ENCODE assay signal across 25 cellular contexts in the genomic region with DNA sequence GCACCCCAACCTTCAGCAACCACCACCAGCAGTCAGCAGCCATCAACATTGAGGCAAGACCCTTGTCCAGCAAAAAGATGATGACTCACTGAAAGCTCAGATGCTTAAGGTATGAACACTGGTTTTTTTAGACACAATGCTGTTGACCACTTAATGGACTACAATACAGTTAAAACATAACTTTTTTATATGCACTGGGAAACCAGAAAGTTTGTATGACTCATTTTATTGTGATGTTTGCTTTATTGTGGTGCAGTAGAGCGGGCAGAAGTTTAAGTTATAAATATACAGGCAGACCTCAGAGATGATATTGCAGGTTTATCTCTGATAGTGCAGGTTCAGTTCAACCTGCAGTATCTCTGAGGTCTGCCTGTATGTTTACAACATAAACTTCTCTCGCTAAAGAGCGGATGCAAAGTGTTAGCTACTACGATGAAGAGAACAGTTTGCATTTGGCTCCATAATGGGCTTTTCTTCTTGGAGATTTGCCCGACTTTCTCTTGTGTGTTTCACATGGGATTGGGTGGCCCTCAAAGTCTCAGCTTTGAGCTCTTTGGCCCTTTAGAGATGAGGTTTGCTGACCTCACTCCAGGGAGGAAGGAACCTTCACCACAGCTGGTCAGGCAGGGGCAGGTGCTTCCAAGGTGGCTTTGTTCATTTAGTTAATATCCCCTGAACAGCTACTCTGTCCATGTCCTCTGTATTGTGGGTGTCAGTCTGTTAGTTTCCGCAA.
A peak's percentile ranks its signal among the peaks of the same experiment; 100 is the strongest.
DNase-seq lines count a peak whose midpoint lies in the region; ATAC-seq and TF ChIP-seq lines count a peak whose summit lies in the region.
"Had no signal": no experiment of that assay in that cellular context is flagged by ENCODE, and none has a peak within 500 bp of the region (broad histone marks: within the 10 kb centered on the region; RNA-seq: fewer than 3 reads in every experiment).

No MANE protein-coding gene starts in this region.

- H3K27ac Mint-ChIP-seq in chondrocyte (ENCODE audit: unreplicated experiment): no peak overlapping the region
- H3K27ac Mint-ChIP-seq: activated B cell treated with CpG ODN at 0.5 μM for 24 hours; activated CD8-positive, alpha-beta memory T cell treated with anti-CD3 and anti-CD28 coated beads, Interleukin-2, amount 10 ng/mL, durations not matched to agents 7 days and 5 days; neural progenitor cell had no signal

- no peaks in the 10 kb centered on the region for H4K20me1 ChIP-seq in BLaER1 treated with 17β-estradiol and CSF1 and Interleukin-3, amounts not matched to agents 10 nM and 100 nM
- H4K20me1 ChIP-seq in GM23248 (ENCODE audit: insufficient read depth): no peaks in the 10 kb centered on the region

- ATAC-seq in GM21619 (IDR thresholded peaks at IDR 0.05; ENCODE audit: unreplicated experiment): no peak
- ATAC-seq: activated CD8-positive, alpha-beta memory T cell treated with anti-CD3 and anti-CD28 coated beads, Interleukin-2, amount 10 ng/mL, durations not matched to agents 7 days and 5 days; gastroesophageal sphincter; stimulated activated naive CD8-positive, alpha-beta T cell treated with anti-CD3 and anti-CD28 coated beads, Interleukin-15, Interleukin-2, amounts not matched to agents 100 U/mL and 50 U/mL, for 24 hours had no signal

- H3K79me2 ChIP-seq in GM23248 (ENCODE audit: insufficient read depth): no peaks in the 10 kb centered on the region
- H3K79me2 ChIP-seq: parathyroid adenoma had no signal

- H3K9ac ChIP-seq in BLaER1 treated with 17β-estradiol and CSF1 and Interleukin-3, amounts not matched to agents 10 nM and 100 nM: no peak overlapping the region
- no peak overlapping the region for H3K9ac ChIP-seq in GM23248
- H3K9ac ChIP-seq: neural progenitor cell, parathyroid adenoma had no signal

- no peaks in the 10 kb centered on the region for H3K36me3 Mint-ChIP-seq in chondrocyte (ENCODE audit: low read depth)
- H3K36me3 Mint-ChIP-seq: activated CD8-positive, alpha-beta memory T cell treated with anti-CD3 and anti-CD28 coated beads, Interleukin-2, amount 10 ng/mL, durations not matched to agents 7 days and 5 days; IgD-negative memory B cell; neural progenitor cell had no signal

- TF ChIP-seq CTCF in chondrocyte (IDR thresholded peaks at IDR 0.05): no peak

- in situ Hi-C loops in GM23248 (cut with MboI): no loop called here

- H3K4me1 Mint-ChIP-seq in chondrocyte (ENCODE audit: low read depth): no peaks in the 10 kb centered on the region
- H3K4me1 Mint-ChIP-seq: activated B cell treated with CpG ODN at 0.5 μM for 24 hours; activated CD8-positive, alpha-beta memory T cell treated with anti-CD3 and anti-CD28 coated beads, Interleukin-2, amount 10 ng/mL, durations not matched to agents 7 days and 5 days; IgD-negative memory B cell; neural progenitor cell had no signal

- H3K27ac ChIP-seq in BLaER1 treated with 17β-estradiol and CSF1 and Interleukin-3, amounts not matched to agents 10 nM and 100 nM: no peak overlapping the region
- no peak overlapping the region for H3K27ac ChIP-seq in GM23248
- H3K27ac ChIP-seq: gastroesophageal sphincter, neural progenitor cell, parathyroid adenoma, thoracic aorta had no signal

- peak overlapping the region in 8 of 11 experiments; percentile 2 to 48 (median 30); a peak in 11 of 22 replicates for H3K4me2 ChIP-seq in BLaER1 treated with 17β-estradiol and CSF1 and Interleukin-3, amounts not matched to agents 10 nM and 100 nM
- no peak overlapping the region for H3K4me2 ChIP-seq in GM23248 (ENCODE audit: unreplicated experiment)
- H3K4me2 ChIP-seq: neural progenitor cell had no signal

- no peaks in the 10 kb centered on the region for H3K36me3 ChIP-seq in BLaER1 treated with 17β-estradiol and CSF1 and Interleukin-3, amounts not matched to agents 10 nM and 100 nM
- no peaks in the 10 kb centered on the region for H3K36me3 ChIP-seq in GM23248 (ENCODE audit: low read depth)
- H3K36me3 ChIP-seq: gastroesophageal sphincter, neural progenitor cell, thoracic aorta had no signal

- 22 to 23% methylated on average over 6 of the region's 6 CpGs for WGBS in GM23248 (ENCODE audit: low coverage in 1 of 2, low lambda C conversion rate in 2 of 2, missing lambda C conversion rate in 2 of 2), 2 experiments

- peaks cover 0 to 16% (median 4%) of the 10 kb centered on the region in 10 experiments; a peak in 6 of 20 replicates for H3K4me1 ChIP-seq in BLaER1 treated with 17β-estradiol and CSF1 and Interleukin-3, amounts not matched to agents 10 nM and 100 nM
- H3K4me1 ChIP-seq in GM23248 (ENCODE audit: insufficient read depth): no peaks in the 10 kb centered on the region
- H3K4me1 ChIP-seq: gastroesophageal sphincter, neural progenitor cell, parathyroid adenoma had no signal

- H3K4me3 ChIP-seq in BLaER1 treated with 17β-estradiol and CSF1 and Interleukin-3, amounts not matched to agents 10 nM and 100 nM: no peak overlapping the region
- no peak overlapping the region for H3K4me3 ChIP-seq in GM23248
- H3K4me3 ChIP-seq: gastroesophageal sphincter, neural progenitor cell, thoracic aorta had no signal

- H3K9me3 ChIP-seq in BLaER1 treated with 17β-estradiol and CSF1 and Interleukin-3, amounts not matched to agents 10 nM and 100 nM (replicated peaks in 1 of 11): peaks cover 16 to 26% (median 19%) of the 10 kb centered on the region in 11 experiments; a peak in 21 of 22 replicates
- no peaks in the 10 kb centered on the region for H3K9me3 ChIP-seq in GM23248 (ENCODE audit: low read depth)

- DNase-seq in M059J (ENCODE audit: low read depth): peak; percentile 81
- DNase-seq in chondrocyte (ENCODE audit: low spot score): peak; percentile 13
- peak; percentile 97 for DNase-seq in renal cortical epithelial cell (ENCODE audit: low read depth)
- no peak for DNase-seq in activated CD8-positive, alpha-beta memory T cell treated with anti-CD3 and anti-CD28 coated beads, Interleukin-2, amount 50 U/mL, for 4 hours
- DNase-seq in GM23248: no peak
- DNase-seq: activated B cell treated with CpG ODN at 0.5 μM for 24 hours; activated CD8-positive, alpha-beta memory T cell treated with anti-CD3 and anti-CD28 coated beads, Interleukin-2, amount 10 ng/mL, durations not matched to agents 7 days and 5 days; activated naive CD4-positive, alpha-beta T cell treated with Interleukin-2 at 50 U/mL for 16 hours; activated T-cell treated with anti-CD3 and anti-CD28 coated beads, Interleukin-2, amount 50 U/mL, for 48 hours; DMS79 treated with DMSO at 0.1 percent for 48 hours; GF-D8; NCI-H1092; NCI-H187 treated with DMSO at 0.1 percent for 48 hours; NCI-H2171; NCI-H510A; small intestine; stimulated activated CD4-positive, alpha-beta T cell treated with anti-CD3 and anti-CD28 coated beads, Interleukin-2, amount 100 ng/mL, for 24 hours; stimulated activated naive CD8-positive, alpha-beta T cell treated with anti-CD3 and anti-CD28 coated beads, Interleukin-15, Interleukin-2, amounts not matched to agents 100 U/mL and 50 U/mL, for 24 hours had no signal

- no peaks in the 10 kb centered on the region for H3K9me2 ChIP-seq in GM23248 (ENCODE audit: insufficient read depth)

- no peak overlapping the region for H3K4me3 Mint-ChIP-seq in chondrocyte (ENCODE audit: unreplicated experiment)
- H3K4me3 Mint-ChIP-seq: activated B cell treated with CpG ODN at 0.5 μM for 24 hours; activated CD8-positive, alpha-beta memory T cell treated with anti-CD3 and anti-CD28 coated beads, Interleukin-2, amount 10 ng/mL, durations not matched to agents 7 days and 5 days; IgD-negative memory B cell; neural progenitor cell had no signal

- H3K9me3 Mint-ChIP-seq in chondrocyte (ENCODE audit: low read depth): peaks cover 10% of the 10 kb centered on the region
- H3K9me3 Mint-ChIP-seq: activated B cell treated with CpG ODN at 0.5 μM for 24 hours had no signal

- H3K27me3 Mint-ChIP-seq in chondrocyte (ENCODE audit: low read depth): peaks cover 22% of the 10 kb centered on the region
- H3K27me3 Mint-ChIP-seq: activated B cell treated with CpG ODN at 0.5 μM for 24 hours; activated CD8-positive, alpha-beta memory T cell treated with anti-CD3 and anti-CD28 coated beads, Interleukin-2, amount 10 ng/mL, durations not matched to agents 7 days and 5 days; IgD-negative memory B cell had no signal

- no peaks in the 10 kb centered on the region for H3K27me3 ChIP-seq in BLaER1 treated with 17β-estradiol and CSF1 and Interleukin-3, amounts not matched to agents 10 nM and 100 nM
- no peaks in the 10 kb centered on the region for H3K27me3 ChIP-seq in GM23248 (replicated peaks; ENCODE audit: insufficient read depth)

- no peaks in the 10 kb centered on the region for H3F3A ChIP-seq in GM23248 (ENCODE audit: insufficient read depth)

- no peak overlapping the region for H2AFZ ChIP-seq in GM23248
- H2AFZ ChIP-seq: neural progenitor cell, parathyroid adenoma had no signal

Comparison
In these comparisons a context has a peak if more than half of its experiments do, and no peak if none do; other contexts are left out.
1. DNase-seq: peak in M059J (single experiment), chondrocyte (single experiment) and renal cortical epithelial cell (single experiment); none in activated CD8-positive, alpha-beta memory T cell treated with anti-CD3 and anti-CD28 coated beads, Interleukin-2, amount 50 U/mL, for 4 hours (single experiment) and GM23248 (single experiment).